In genomic region chr19:47778954-47779351, GRCh38 we compare ENCODE assay signal across 8 cellular contexts. TPM values are rescaled to one million over a fixed set of nuclear protein-coding genes. Genes with fewer than 3 reads are reported as not detected.
DNase-seq lines count a peak whose midpoint lies in the region; ATAC-seq and TF ChIP-seq lines count a peak whose summit lies in the region.

No MANE protein-coding gene starts in this region.

- CTCF ChIA-PET in HEK293 (lab: Yijun Ruan, JAX), result interaction anchor here (0.6 to 1.8 kb wide), 2 partner anchors 13 to 15 kb away, joined by 4 to 6 read pairs; no protein-coding TSS in a partner anchor

- H3K4me3 ChIP-seq in ACC112 (ENCODE audit: low read depth, low read length) (peak overlapping the region; percentile 97), HEK293 (ENCODE audit: low read depth, low read length) (peak overlapping the region; percentile 72)

- H3K27ac ChIP-seq in ACC112 (ENCODE audit: low read depth, low read length), result no peak overlapping the region
- H3K27ac ChIP-seq in HEK293 (ENCODE audit: extremely low read depth, low read depth, low read length), result peak overlapping the region; percentile 100

- intact Hi-C loops in left cardiac atrium (cut with DNase I), result no loop called here

- DNase-seq in left cardiac atrium, result peak; percentile 39
- no peak for DNase-seq in progenitor cell of endocrine pancreas (ENCODE audit: low spot score, unreplicated experiment)
- no peak for DNase-seq in occipital lobe (lab: John Stamatoyannopoulos, UW)
- no peak for DNase-seq in NCI-H128 (lab: John Stamatoyannopoulos, UW; ENCODE audit: unreplicated experiment)

- no peaks in the 10 kb centered on the region for H3K9me3 ChIP-seq in HEK293 (ENCODE audit: control insufficient read depth, insufficient read depth, low read depth, low read length)

- peaks cover 20% of the 10 kb centered on the region for H3K4me1 Mint-ChIP-seq in activated naive CD8-positive, alpha-beta T cell (ENCODE audit: low read depth)
- H3K4me1 Mint-ChIP-seq in progenitor cell of endocrine pancreas (ENCODE audit: low read depth), result peaks cover 38% of the 10 kb centered on the region

- H3K9me3 Mint-ChIP-seq in activated naive CD8-positive, alpha-beta T cell (ENCODE audit: low read depth), result no peaks in the 10 kb centered on the region
- no peaks in the 10 kb centered on the region for H3K9me3 Mint-ChIP-seq in progenitor cell of endocrine pancreas (ENCODE audit: low read depth)

- peak overlapping the region; percentile 94 for H3K4me3 Mint-ChIP-seq in activated naive CD8-positive, alpha-beta T cell
- peak overlapping the region; percentile 96 for H3K4me3 Mint-ChIP-seq in progenitor cell of endocrine pancreas (ENCODE audit: low read depth)

- H3K36me3 Mint-ChIP-seq in activated naive CD8-positive, alpha-beta T cell, result peaks cover 2% of the 10 kb centered on the region
- H3K36me3 Mint-ChIP-seq in progenitor cell of endocrine pancreas (ENCODE audit: insufficient read depth), result peaks cover 19% of the 10 kb centered on the region

- POLR2A ChIA-PET in HEK293 (lab: Yijun Ruan, JAX), result interaction anchor here (0.5 to 1.1 kb wide), 2 partner anchors 13 to 179 kb away, joined by 3 read pairs; no protein-coding TSS in a partner anchor

- ATAC-seq in left cardiac atrium (peak; percentile 41 to 52), GM18867 (IDR thresholded peaks at IDR 0.05; ENCODE audit: unreplicated experiment) (no peak)

- TF ChIP-seq CTCF in HEK293 (tag by site-specific recombination; IDR thresholded peaks at IDR 0.05), result no peak
- TF ChIP-seq CTCF in progenitor cell of endocrine pancreas (IDR thresholded peaks at IDR 0.05; ENCODE audit: unreplicated experiment), result no peak

- H3K27me3 ChIP-seq in ACC112 (ENCODE audit: insufficient read depth, low read length), result no peaks in the 10 kb centered on the region

- H3K36me3 ChIP-seq in ACC112 (ENCODE audit: insufficient read depth, low read length) (no peaks in the 10 kb centered on the region), HEK293 (ENCODE audit: control insufficient read depth in 2 of 2, insufficient read depth in 1 of 2, low read length in 2 of 2) (peaks cover 12 to 34% of the 10 kb centered on the region in 2 experiments; a peak in 2 of 3 replicates)

- peaks cover 4% of the 10 kb centered on the region for H3K4me1 ChIP-seq in ACC112 (ENCODE audit: control insufficient read depth, insufficient read depth, low read length, unreplicated experiment)
- peaks cover 9% of the 10 kb centered on the region for H3K4me1 ChIP-seq in HEK293 (ENCODE audit: control insufficient read depth, insufficient read depth, low read length)

- peak overlapping the region; percentile 81 for H3K27ac Mint-ChIP-seq in activated naive CD8-positive, alpha-beta T cell
- H3K27ac Mint-ChIP-seq in progenitor cell of endocrine pancreas, result peak overlapping the region; percentile 76

- no peak overlapping the region for H2AFZ ChIP-seq in ACC112 (ENCODE audit: low read length, unreplicated experiment)

- H3K27me3 Mint-ChIP-seq in activated naive CD8-positive, alpha-beta T cell, result no peaks in the 10 kb centered on the region
- H3K27me3 Mint-ChIP-seq in progenitor cell of endocrine pancreas, result no peaks in the 10 kb centered on the region

- H3K79me2 ChIP-seq in ACC112 (ENCODE audit: control insufficient read depth, insufficient read depth, low read length, unreplicated experiment), result peaks cover 20% of the 10 kb centered on the region

TF ChIP-seq in HEK293, 187 proteins besides CTCF, POLR2A, EP300 and RAD21:
- TF ChIP-seq ZNF777 (tag by site-specific recombination; IDR thresholded peaks at IDR 0.05; ENCODE audit: borderline replicate concordance), result 0 out of 2 replicates have a peak, but pooled peaks have one; percentile 21
- no peak for TF ChIP-seq ZNF398 (tag by site-specific recombination; IDR thresholded peaks at IDR 0.05)

RNA-seq across cellular contexts. Expression of gene SELENOW, which starts 0.5 kb away (rescaled TPM):
- 100 to 1,000 TPM; 718 to 783 TPM for total RNA-seq in left cardiac atrium
- total RNA-seq in progenitor cell of endocrine pancreas, result 342 and 392 TPM in 2 replicates
- total RNA-seq in occipital lobe, result 151 TPM

RNA-seq across cellular contexts. Expression of gene TPRX1, which starts 25.4 kb away (rescaled TPM):
- total RNA-seq in left cardiac atrium (not detected), progenitor cell of endocrine pancreas (not detected in 2 replicates), occipital lobe (not detected)

RNA-seq across cellular contexts. Expression of gene NOP53, which starts 33.6 kb away (rescaled TPM):
- total RNA-seq in left cardiac atrium (100 to 1,000 TPM; 172 to 184 TPM), progenitor cell of endocrine pancreas (301 and 312 TPM in 2 replicates), occipital lobe (52.4 TPM)

RNA-seq across cellular contexts. Expression of gene CRX, which starts 42.8 kb away (rescaled TPM):
- total RNA-seq in left cardiac atrium (not detected), progenitor cell of endocrine pancreas (not detected in 2 replicates), occipital lobe (not detected)
